ENCODE assay signal across 8 cellular contexts in genomic region chr10:69409176-69409495, GRCh38. TPM values are rescaled to one million over a fixed set of nuclear protein-coding genes. Genes with fewer than 3 reads are reported as not detected.
DNase-seq lines count a peak whose midpoint lies in the region; ATAC-seq, FAIRE-seq and TF ChIP-seq lines count a peak whose summit lies in the region.

No MANE protein-coding gene starts in this region.

- H3K4me2 ChIP-seq in GM12878 (ENCODE audit: control insufficient read depth, insufficient read depth), result peak overlapping the region; percentile 55

- H3K36me3 ChIP-seq in GM12878 (ENCODE audit: control insufficient read depth in 2 of 2, insufficient read depth in 2 of 2, low read length in 1 of 2), result no peaks in the 10 kb centered on the region; a peak in 1 of 4 replicates
- H3K36me3 ChIP-seq in right lobe of liver, result no peaks in the 10 kb centered on the region
- H3K36me3 ChIP-seq in tibial artery, result peaks cover 0 to 8% (median 0%) of the 10 kb centered on the region in 3 donors

- 26% methylated on average over 7 of the region's 7 CpGs for WGBS in GM12878 (ENCODE audit: insufficient coverage, insufficient replicate concordance, low lambda C conversion rate, missing lambda C conversion rate)
- WGBS in right lobe of liver (ENCODE audit: insufficient coverage, low coverage, low lambda C conversion rate, missing lambda C conversion rate), result 23% methylated on average over 7 of the region's 7 CpGs

- H3K36me3 Mint-ChIP-seq in activated CD4-positive, alpha-beta T cell treated with anti-CD3 and anti-CD28 coated beads for 36 hours (ENCODE audit: low read depth), result peaks cover 2% of the 10 kb centered on the region

- H3K4me3 Mint-ChIP-seq in activated CD4-positive, alpha-beta T cell treated with anti-CD3 and anti-CD28 coated beads for 36 hours, result no peak overlapping the region

- POLR2A ChIA-PET in activated CD4-positive, alpha-beta T cell treated with anti-CD3 and anti-CD28 coated beads for 36 hours (lab: Charles Lee), result no interaction called here
- POLR2A ChIA-PET in GM12878 (lab: Charles Lee), result no interaction called here

- DNase-seq in activated CD4-positive, alpha-beta T cell treated with anti-CD3 and anti-CD28 coated beads for 36 hours, result no peak
- no peak for DNase-seq in activated CD4-positive, alpha-beta T cell treated with anti-CD3 and anti-CD28 coated beads, Interleukin-2, amount 50 U/mL, for 1 hour
- DNase-seq in GM12878 (ENCODE audit: low read depth, low spot score) (no peak), right lobe of liver (no peak), tibial artery (no peak), omental fat pad (ENCODE audit: low spot score) (no peak), GM19240 (ENCODE audit: insufficient read length, low spot score) (no peak)

- no peaks in the 10 kb centered on the region for H3K27me3 Mint-ChIP-seq in activated CD4-positive, alpha-beta T cell treated with anti-CD3 and anti-CD28 coated beads for 36 hours

- in situ Hi-C loops in GM12878 (cut with MboI), result loop anchor here (10.0 kb wide), 1 partner anchor 414 kb away; no protein-coding TSS in a partner anchor

- TF ChIP-seq RAD21 in GM12878 (IDR thresholded peaks at IDR 0.05; ENCODE audit: insufficient read depth, low read depth, low read length), result no peak

- H3K27ac Mint-ChIP-seq in activated CD4-positive, alpha-beta T cell treated with anti-CD3 and anti-CD28 coated beads for 36 hours, result peak overlapping the region; percentile 37

- peak overlapping the region; percentile 10; the same call in 1 of the 2 replicates for H3K4me3 ChIP-seq in GM12878
- peak overlapping the region; percentile 8 to 44 (median 26) for H3K4me3 ChIP-seq in right lobe of liver
- H3K4me3 ChIP-seq in tibial artery, result peak overlapping the region; percentile 49 to 56

- H3K27me3 ChIP-seq in GM12878 (replicated peaks in 1 of 2; ENCODE audit: control insufficient read depth in 2 of 2, insufficient read depth in 2 of 2, low read length in 1 of 2) (no peaks in the 10 kb centered on the region), right lobe of liver (no peaks in the 10 kb centered on the region), tibial artery (no peaks in the 10 kb centered on the region)

- SMC1A ChIA-PET in GM12878 (lab: Charles Lee; ENCODE audit: uncharacterized antibody, unreplicated experiment), result interaction anchor here (1.5 to 2.1 kb wide), 2 partner anchors 167 to 180 kb away, joined by 6 read pairs; no protein-coding TSS in a partner anchor

- H3K27ac ChIP-seq in GM12878 (ENCODE audit: control insufficient read depth, insufficient read depth) (no peak overlapping the region), right lobe of liver (peak overlapping the region in 2 of 3 donors; percentile 75 to 82), tibial artery (peak overlapping the region; percentile 83 to 88)

- RAD21 ChIA-PET in GM12878 (lab: Charles Lee; ENCODE audit: unreplicated experiment), result interaction anchor here (1.3 to 2.2 kb wide), 2 partner anchors 100 to 174 kb away, joined by 5 to 8 read pairs; no protein-coding TSS in a partner anchor

- TF ChIP-seq POLR2A in GM12878 (IDR thresholded peaks at IDR 0.05; ENCODE audit: low read depth, low read length), result no peak
- TF ChIP-seq POLR2A in right lobe of liver (IDR thresholded peaks at IDR 0.05), result no peak

- H3K9ac ChIP-seq in GM12878 (ENCODE audit: control insufficient read depth, insufficient read depth, low read length), result peak overlapping the region; percentile 54; the same call in 1 of the 2 replicates

- intact Hi-C loops in activated CD4-positive, alpha-beta T cell treated with anti-CD3 and anti-CD28 coated beads for 36 hours (cut with DNase I, micrococcal nuclease), result loop anchor here (2.0 to 10.0 kb wide), 4 partner anchors 172 to 420 kb away; partner anchors contain the start of genes FAM241B (in 1 of the 2) and KIFBP (in 1 of the 2)
- intact Hi-C loops in GM12878 (cut with micrococcal nuclease; ENCODE audit: unreplicated experiment), result loop anchor here (5.0 kb wide), 1 partner anchor 228 kb away; no protein-coding TSS in a partner anchor
- intact Hi-C loops in right lobe of liver (cut with DNase I), result no loop called here
- intact Hi-C loops in tibial artery (cut with DNase I; ENCODE audit: low total_unique reads), result no loop called here

- H3K4me1 Mint-ChIP-seq in activated CD4-positive, alpha-beta T cell treated with anti-CD3 and anti-CD28 coated beads for 36 hours, result peaks cover 11% of the 10 kb centered on the region

- no peak for TF ChIP-seq EP300 in GM12878 (IDR thresholded peaks at IDR 0.05; ENCODE audit: borderline replicate concordance in 1 of 2, control insufficient read depth in 1 of 2, low read depth in 2 of 2, low read length in 2 of 2)

- CTCF ChIA-PET in activated CD4-positive, alpha-beta T cell treated with anti-CD3 and anti-CD28 coated beads for 36 hours (lab: Charles Lee), result interaction anchor here (0.6 to 2.6 kb wide), 5 partner anchors 11 to 284 kb away, joined by 3 to 15 read pairs (median 9); no protein-coding TSS in a partner anchor
- CTCF ChIA-PET in GM12878 (lab: Yijun Ruan, JAX), result interaction anchor here (1.0 to 2.7 kb wide), 13 partner anchors 9 to 421 kb away, joined by 3 to 32 read pairs (median 6); no protein-coding TSS in a partner anchor

- peaks cover 16% of the 10 kb centered on the region for H3K4me1 ChIP-seq in GM12878 (ENCODE audit: control insufficient read depth, insufficient read depth, low read length)
- H3K4me1 ChIP-seq in right lobe of liver, result peaks cover 0 to 5% (median 2%) of the 10 kb centered on the region in 4 donors
- H3K4me1 ChIP-seq in tibial artery, result peaks cover 8 to 49% (median 40%) of the 10 kb centered on the region in 4 donors

- no peak for ATAC-seq in activated CD4-positive, alpha-beta T cell treated with anti-CD3 and anti-CD28 coated beads for 36 hours
- ATAC-seq in GM12878, result no peak
- no peak for ATAC-seq in right lobe of liver
- no peak for ATAC-seq in omental fat pad (ENCODE audit: low FRiP score)
- no peak for ATAC-seq in GM18873 (IDR thresholded peaks at IDR 0.05; ENCODE audit: low FRiP score, unreplicated experiment)

- no peak for FAIRE-seq in GM12878 (lab: Jason Lieb, UNC)

- no peaks in the 10 kb centered on the region for H3K79me2 ChIP-seq in GM12878 (ENCODE audit: control insufficient read depth, insufficient read depth, low read length)

- TF ChIP-seq CTCF in GM12878 (IDR thresholded peaks at IDR 0.05 in 2 of 3, conservative IDR thresholded peaks at IDR 0.05 in 1 of 3; ENCODE audit: control insufficient read depth in 2 of 3, extremely low read depth in 1 of 3, insufficient read depth in 1 of 3, low read depth in 3 of 3, low read length in 3 of 3), result no peak
- TF ChIP-seq CTCF in right lobe of liver (IDR thresholded peaks at IDR 0.05), result no peak
- no peak for TF ChIP-seq CTCF in tibial artery (IDR thresholded peaks at IDR 0.05)
- TF ChIP-seq CTCF in omental fat pad (IDR thresholded peaks at IDR 0.05), result no peak

- no TSS peak for BruUV-seq in GM12878 (replicated peaks; lab: Mats Ljungman, UMichigan)

- peak overlapping the region; percentile 83 for H2AFZ ChIP-seq in GM12878 (ENCODE audit: control insufficient read depth, low read depth, low read length)

- H4K20me1 ChIP-seq in GM12878 (ENCODE audit: control insufficient read depth, insufficient read depth), result no peaks in the 10 kb centered on the region

- no peaks in the 10 kb centered on the region for H3K9me3 Mint-ChIP-seq in activated CD4-positive, alpha-beta T cell treated with anti-CD3 and anti-CD28 coated beads for 36 hours (ENCODE audit: low read depth)

- H3K9me3 ChIP-seq in GM12878 (replicated peaks; ENCODE audit: control insufficient read depth, insufficient read depth, low read length) (no peaks in the 10 kb centered on the region), right lobe of liver (no peaks in the 10 kb centered on the region), tibial artery (no peaks in the 10 kb centered on the region)

RNA-seq across cellular contexts. Expression of gene TACR2, which starts 7.6 kb away (rescaled TPM):
- not detected for total RNA-seq in activated CD4-positive, alpha-beta T cell treated with anti-CD3 and anti-CD28 coated beads for 36 hours
- total RNA-seq in GM12878 (2013; cell fraction: nucleolus; rRNA removed), result not detected in 2 replicates
- total RNA-seq in GM12878 (2014; rRNA removed), result not detected in 2 replicates
- total RNA-seq in GM12878 (2014; rRNA removed; fragmentation: Illumina TruSeq; extraction: Trizol), result not detected in 2 replicates
- not detected in 2 replicates for total RNA-seq in GM12878 (2021)
- not detected for polyA plus RNA-seq in GM12878 (2011; ENCODE audit: low read depth)
- polyA plus RNA-seq in GM12878 (2011; rRNA removed), result not detected in 2 replicates
- polyA plus RNA-seq in GM12878 (2011; cell fraction: cytosol; rRNA removed), result not detected in 2 replicates
- not detected in 2 replicates for polyA plus RNA-seq in GM12878 (2011; cell fraction: nucleus; rRNA removed)
- polyA plus RNA-seq in GM12878 (2012), result 0.12 TPM in 1 of 2 replicates, not detected in the other
- not detected in 2 replicates for polyA plus RNA-seq in GM12878 (2014; fragmentation: Illumina TruSeq; extraction: Trizol)
- polyA plus RNA-seq in GM12878 (2014; fragmentation: Nextera tagmentation; extraction: Ambion mirVana), result not detected
- not detected in 2 replicates for polyA plus RNA-seq in GM12878 (2014; rRNA removed)
- under 1 TPM in 1 of 2 experiments, not detected in 1; 0.11 TPM for polyA plus RNA-seq in GM12878 (2016; fragmentation: Nextera tagmentation; extraction: Ambion mirVana)
- not detected in 2 replicates for polyA minus RNA-seq in GM12878 (2011; rRNA and poly(A)+ RNA removed)
- polyA minus RNA-seq in GM12878 (2011; cell fraction: cytosol; rRNA and poly(A)+ RNA removed), result not detected in 2 replicates
- not detected in 2 replicates for polyA minus RNA-seq in GM12878 (2011; cell fraction: nucleus; rRNA and poly(A)+ RNA removed)
- under 1 TPM in 3 of 6 experiments, not detected in 3; 0.16 to 0.22 (median 0.16) TPM for total RNA-seq in right lobe of liver
- total RNA-seq in omental fat pad, result under 1 TPM in 3 of 4 donors, not detected in 1; 0.44 to 0.96 (median 0.74) TPM

RNA-seq across cellular contexts. Expression of gene TSPAN15, which starts 42.1 kb away (rescaled TPM):
- under 1 TPM; 0.85 to 0.91 TPM for total RNA-seq in activated CD4-positive, alpha-beta T cell treated with anti-CD3 and anti-CD28 coated beads for 36 hours
- total RNA-seq in GM12878 (2013; cell fraction: nucleolus; rRNA removed), result 13.5 and 16.0 TPM in 2 replicates
- total RNA-seq in GM12878 (2014; rRNA removed), result 1.9 and 2.2 TPM in 2 replicates
- 1.3 and 1.8 TPM in 2 replicates for total RNA-seq in GM12878 (2014; rRNA removed; fragmentation: Illumina TruSeq; extraction: Trizol)
- 2.3 and 3.3 TPM in 2 replicates for total RNA-seq in GM12878 (2021)
- polyA plus RNA-seq in GM12878 (2011; ENCODE audit: low read depth), result 0.81 TPM
- 6.2 and 8.5 TPM in 2 replicates for polyA plus RNA-seq in GM12878 (2011; rRNA removed)
- polyA plus RNA-seq in GM12878 (2011; cell fraction: cytosol; rRNA removed), result 10.5 and 14.8 TPM in 2 replicates
- 11.7 and 12.8 TPM in 2 replicates for polyA plus RNA-seq in GM12878 (2011; cell fraction: nucleus; rRNA removed)
- polyA plus RNA-seq in GM12878 (2012), result 2.3 and 2.7 TPM in 2 replicates
- polyA plus RNA-seq in GM12878 (2014; fragmentation: Illumina TruSeq; extraction: Trizol), result 1.4 and 2.7 TPM in 2 replicates
- not detected for polyA plus RNA-seq in GM12878 (2014; fragmentation: Nextera tagmentation; extraction: Ambion mirVana)
- polyA plus RNA-seq in GM12878 (2014; rRNA removed), result 1.4 and 2.5 TPM in 2 replicates
- 1 to 10 TPM; 2.2 to 2.8 TPM for polyA plus RNA-seq in GM12878 (2016; fragmentation: Nextera tagmentation; extraction: Ambion mirVana)
- 16.0 and 19.2 TPM in 2 replicates for polyA minus RNA-seq in GM12878 (2011; rRNA and poly(A)+ RNA removed)
- 2.6 and 2.9 TPM in 2 replicates for polyA minus RNA-seq in GM12878 (2011; cell fraction: cytosol; rRNA and poly(A)+ RNA removed)
- polyA minus RNA-seq in GM12878 (2011; cell fraction: nucleus; rRNA and poly(A)+ RNA removed), result 6.2 and 9.1 TPM in 2 replicates
- total RNA-seq in right lobe of liver, result 1 to 10 TPM; 2.3 to 8.3 (median 3.3) TPM
- total RNA-seq in omental fat pad, result 100 to 1,000 TPM in 1 of 4 donors, 10 to 100 TPM in 3; 45.6 to 141 (median 72.5) TPM

Comparison
In these comparisons a context has a peak if more than half of its experiments do, and no peak if none do; other contexts are left out.
1. intact Hi-C loops: an anchor here in activated CD4-positive, alpha-beta T cell treated with anti-CD3 and anti-CD28 coated beads for 36 hours (2.0 to 10.0 kb wide) and GM12878 (5.0 kb wide); none called in right lobe of liver and tibial artery.